8 cellular contexts compared by ENCODE assay signal in the genomic region with DNA sequence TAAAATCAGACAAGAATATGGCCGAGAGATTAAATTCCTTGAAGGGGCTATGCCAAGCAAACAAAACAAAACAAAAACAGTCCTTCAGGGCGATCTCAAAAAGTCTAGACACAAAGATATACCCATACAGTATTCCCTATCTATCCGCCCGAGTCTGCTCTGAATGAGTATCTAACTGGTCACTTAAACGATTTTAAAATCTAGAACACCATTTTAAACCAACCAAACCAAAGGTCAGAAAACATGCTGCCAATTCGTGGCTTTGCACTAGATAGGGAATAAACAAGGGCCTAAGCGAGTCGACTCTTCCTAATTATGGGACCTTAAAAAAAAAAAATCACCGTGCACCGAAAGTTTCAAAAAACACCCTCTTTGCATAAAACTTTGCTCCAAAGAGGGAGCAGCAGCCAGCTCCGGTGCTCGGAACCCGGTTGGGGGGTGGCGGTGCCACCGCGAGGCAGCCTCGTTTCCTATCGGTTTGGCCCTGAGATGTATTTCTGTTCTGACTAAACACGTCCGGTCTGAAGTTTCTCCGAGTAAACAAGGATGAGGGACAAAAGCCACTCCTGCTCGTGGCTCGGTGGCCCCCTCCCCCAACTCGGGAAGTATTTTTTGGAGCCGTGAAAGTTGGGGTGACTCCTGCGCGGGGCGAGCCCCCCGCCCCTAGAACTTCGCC. TPM values are rescaled to one million over a fixed set of nuclear protein-coding genes. Genes with fewer than 3 reads are reported as not detected.
DNase-seq lines count a peak whose midpoint lies in the region; TF ChIP-seq lines count a peak whose summit lies in the region.

No MANE protein-coding gene starts in this region.

- H3K4me3 ChIP-seq in GM12875 (ENCODE audit: low read depth, low read length) = peak overlapping the region; percentile 70

- H3K4me3 Mint-ChIP-seq in HFFc6 = peak overlapping the region; percentile 97

- peaks cover 48% of the 10 kb centered on the region for H3K4me1 Mint-ChIP-seq in HFFc6 (ENCODE audit: low read depth)

- H3K27ac Mint-ChIP-seq in HFFc6 = peak overlapping the region; percentile 96

- peak overlapping the region; percentile 95 for H3K27ac ChIP-seq in epithelial cell of prostate

- peaks cover 7% of the 10 kb centered on the region; the same call in 1 of the 2 replicates for H3K27me3 Mint-ChIP-seq in HFFc6 (ENCODE audit: insufficient read depth)

- H3K36me3 Mint-ChIP-seq in HFFc6 (ENCODE audit: low read depth) = peaks cover 26% of the 10 kb centered on the region

- TF ChIP-seq CTCF in GM12875 (IDR thresholded peaks at IDR 0.05; ENCODE audit: borderline replicate concordance, insufficient read depth, low read depth, low read length) (no peak), HFFc6 (IDR thresholded peaks at IDR 0.05) (no peak)

- peak; percentile 48 for DNase-seq in HFFc6
- DNase-seq in NCI-H526 treated with DMSO at 0.1 percent for 48 hours (lab: John Stamatoyannopoulos, UW) = peak; percentile 53
- peak; percentile 84 for DNase-seq in activated CD8-positive, alpha-beta memory T cell treated with anti-CD3 and anti-CD28 coated beads, Interleukin-2, amount 50 U/mL, for 48 hours
- no peak for DNase-seq in epithelial cell of prostate (ENCODE audit: low read depth, low spot score)
- DNase-seq in myocyte (ENCODE audit: low read depth) = peak; percentile 73
- DNase-seq in stimulated activated CD8-positive, alpha-beta memory T cell treated with anti-CD3 and anti-CD28 coated beads, Interleukin-4, amount 100 ng/mL, for 48 hours = peak; percentile 80
- DNase-seq in GOT3 (lab: John Stamatoyannopoulos, UW) = no peak

- H3K9me3 Mint-ChIP-seq in HFFc6 = no peaks in the 10 kb centered on the region

RNA-seq across cellular contexts. Expression of a gene that starts 1.8 kb away (rescaled TPM):
- 100 to 1,000 TPM; 259 to 434 (median 377) TPM for total RNA-seq in HFFc6 (2021; fragmentation: NEBNext Ultra II Directional; extraction: Animal tissue kit (Norgen Biotek cat#: 25700))
- 190 and 229 TPM in 2 replicates for total RNA-seq in myocyte
- 102 TPM for polyA plus RNA-seq in myocyte (2012)

RNA-seq across cellular contexts. Expression of a gene that starts 41.7 kb away (rescaled TPM):
- under 1 TPM in 1 of 6 experiments, not detected in 5; 0.21 TPM for total RNA-seq in HFFc6 (2021; fragmentation: NEBNext Ultra II Directional; extraction: Animal tissue kit (Norgen Biotek cat#: 25700))
- total RNA-seq in myocyte = not detected in 2 replicates
- polyA plus RNA-seq in myocyte (2012) = 0.42 TPM

Comparison
In these comparisons a context has a peak if more than half of its experiments do, and no peak if none do; other contexts are left out.
1. DNase-seq: peak in HFFc6 (single experiment), NCI-H526 treated with DMSO at 0.1 percent for 48 hours (single experiment), activated CD8-positive, alpha-beta memory T cell treated with anti-CD3 and anti-CD28 coated beads, Interleukin-2, amount 50 U/mL, for 48 hours (single experiment), myocyte (single experiment) and stimulated activated CD8-positive, alpha-beta memory T cell treated with anti-CD3 and anti-CD28 coated beads, Interleukin-4, amount 100 ng/mL, for 48 hours (single experiment); none in epithelial cell of prostate (single experiment) and GOT3 (single experiment).